ENCODE assay signal across 37 cellular contexts in the genomic region with DNA sequence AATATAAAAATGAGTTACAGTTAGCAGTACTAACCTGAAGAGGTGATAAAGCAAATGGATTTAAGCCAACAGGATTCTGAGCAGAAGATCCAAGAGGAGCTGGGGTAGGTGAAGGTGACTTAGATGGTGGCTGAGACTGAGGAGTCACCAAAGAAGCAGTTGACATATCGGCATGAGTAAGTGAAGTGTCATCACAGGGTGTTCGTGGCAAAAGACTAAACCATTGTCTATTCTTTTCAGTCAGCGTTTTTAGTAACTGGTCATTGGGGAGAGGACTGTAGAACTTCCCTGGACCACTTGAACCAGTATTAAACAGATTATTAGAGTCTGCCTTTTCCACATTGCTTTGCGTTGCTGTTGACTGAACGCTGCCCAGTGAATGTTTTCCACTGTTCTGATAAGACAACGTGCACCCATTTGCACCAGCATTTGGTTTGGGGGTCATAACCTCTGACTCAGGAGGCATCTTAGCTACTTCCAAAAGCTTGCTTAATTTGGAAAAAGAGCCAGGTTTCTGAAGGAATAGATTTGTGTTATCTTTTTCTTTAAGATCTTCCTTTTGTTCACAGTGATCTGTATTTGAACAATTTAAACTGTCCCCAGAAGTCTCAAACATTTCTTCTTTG.
DNase-seq lines count a peak whose midpoint lies in the region; ATAC-seq, FAIRE-seq and TF ChIP-seq lines count a peak whose summit lies in the region.
"Had no signal": no experiment of that assay in that cellular context is flagged by ENCODE, and none has a peak within 500 bp of the region (broad histone marks: within the 10 kb centered on the region; RNA-seq: fewer than 3 reads in every experiment).

No MANE protein-coding gene starts in this region.

- H2AK9ac ChIP-seq in IMR-90 (replicated peaks; ENCODE audit: low read depth, low read length, poor library complexity) = no peak overlapping the region

- H3K4me1 ChIP-seq in IMR-90 (ENCODE audit: control insufficient read depth, insufficient read depth, low read length) = no peaks in the 10 kb centered on the region
- no peaks in the 10 kb centered on the region for H3K4me1 ChIP-seq in astrocyte (ENCODE audit: insufficient read depth, low read length)
- H3K4me1 ChIP-seq: testis had no signal

- no peak overlapping the region for H3K27ac Mint-ChIP-seq in activated CD4-positive, alpha-beta T cell treated with anti-CD3 and anti-CD28 coated beads for 36 hours
- no peak overlapping the region for H3K27ac Mint-ChIP-seq in astrocyte (ENCODE audit: unreplicated experiment)
- H3K27ac Mint-ChIP-seq: activated CD4-positive, alpha-beta T cell treated with anti-CD3 and anti-CD28 coated beads, Interleukin-2, amount 10 ng/mL, durations not matched to agents 24 days and 14 days; activated naive CD4-positive, alpha-beta T cell treated with anti-CD3 and anti-CD28 coated beads, Interleukin-2, amount 10 ng/mL, durations not matched to agents 7 days and 5 days; GM23338; stimulated activated naive CD8-positive, alpha-beta T cell treated with anti-CD3 and anti-CD28 coated beads, Interleukin-15, Interleukin-2, amounts not matched to agents 100 ng/mL and 50 ng/mL, for 24 hours; T-helper 2 cell treated with Interferon-gamma antibody and Interleukin-4, amounts not matched to agents 5 μg/mL and 100 μg/mL, for 36 hours had no signal

- H3K79me2 ChIP-seq in astrocyte (ENCODE audit: insufficient read depth, low read length) = no peaks in the 10 kb centered on the region

- no peak for TF ChIP-seq RAD21 in IMR-90 (IDR thresholded peaks at IDR 0.05; ENCODE audit: low read length)

- H2AFZ ChIP-seq in IMR-90 (replicated peaks; ENCODE audit: low read length, poor library complexity) = no peak overlapping the region
- H2AFZ ChIP-seq in astrocyte (ENCODE audit: low read depth, low read length) = no peak overlapping the region
- H2AFZ ChIP-seq: GM23338, PC-9 had no signal

- 0 out of 2 replicates have a peak, but pooled peaks cover 4% of the 10 kb centered on the region for H3K9me1 ChIP-seq in IMR-90 (ENCODE audit: insufficient read depth, low read length)

- H3K18ac ChIP-seq in IMR-90 (ENCODE audit: low read depth, low read length) = no peak overlapping the region

- H3K9ac ChIP-seq in IMR-90 (ENCODE audit: low read depth, low read length) (no peak overlapping the region), astrocyte (ENCODE audit: low read length) (no peak overlapping the region)
- H3K9ac ChIP-seq: KMS-11 had no signal

- no peak overlapping the region for H3K23ac ChIP-seq in IMR-90 (ENCODE audit: low read depth, low read length)

- intact Hi-C loops in activated CD4-positive, alpha-beta T cell treated with anti-CD3 and anti-CD28 coated beads for 36 hours (cut with DNase I, micrococcal nuclease) = no loop called here
- intact Hi-C loops in IMR-90 (cut with micrococcal nuclease) = no loop called here

- peaks cover 3% of the 10 kb centered on the region for H3K36me3 Mint-ChIP-seq in activated CD4-positive, alpha-beta T cell treated with anti-CD3 and anti-CD28 coated beads for 36 hours (ENCODE audit: low read depth)
- peaks cover 10% of the 10 kb centered on the region for H3K36me3 Mint-ChIP-seq in astrocyte (ENCODE audit: low read depth, unreplicated experiment)
- H3K36me3 Mint-ChIP-seq: activated naive CD4-positive, alpha-beta T cell treated with anti-CD3 and anti-CD28 coated beads, Interleukin-2, amount 10 ng/mL, durations not matched to agents 7 days and 5 days had no signal

- no peak overlapping the region for H4K8ac ChIP-seq in IMR-90 (ENCODE audit: low read depth in 2 of 2, low read length in 2 of 2)

- H2BK5ac ChIP-seq in IMR-90 (ENCODE audit: low read depth, low read length, poor library complexity, severe bottlenecking) = no peak overlapping the region

- H3K4me3 ChIP-seq in IMR-90 (ENCODE audit: insufficient read depth, low read depth, low read length) (no peak overlapping the region), astrocyte (ENCODE audit: insufficient read depth, low read depth, low read length) (no peak overlapping the region)
- H3K4me3 ChIP-seq: GM23338, ovary, PC-9, testis had no signal

- in situ Hi-C loops in IMR-90 (cut with MboI; ENCODE audit: low sequenced_read_pairs) = no loop called here

- H3K36me3 ChIP-seq in IMR-90 (ENCODE audit: control insufficient read depth, insufficient read depth, low read length) (peaks cover 23% of the 10 kb centered on the region), astrocyte (ENCODE audit: insufficient read depth, low read length) (peaks cover 7% of the 10 kb centered on the region)
- H3K36me3 ChIP-seq: ovary had no signal

- H3K79me1 ChIP-seq in IMR-90 (ENCODE audit: low read depth in 1 of 2, low read length in 2 of 2) = no peaks in the 10 kb centered on the region

- H3K9me3 ChIP-seq in IMR-90 (ENCODE audit: control insufficient read depth, insufficient read depth, low read length) (no peaks in the 10 kb centered on the region), astrocyte (ENCODE audit: insufficient read depth, low read depth, low read length) (no peaks in the 10 kb centered on the region)
- H3K9me3 ChIP-seq: ovary, testis had no signal

- H2BK20ac ChIP-seq in IMR-90 (ENCODE audit: low read depth, low read length) = no peak overlapping the region

- no peak overlapping the region for H2BK120ac ChIP-seq in IMR-90 (ENCODE audit: low read depth, low read length)

- no peak overlapping the region for H3K4me2 ChIP-seq in IMR-90 (ENCODE audit: low read depth, low read length)
- H3K4me2 ChIP-seq in astrocyte (ENCODE audit: low read length) = no peak overlapping the region
- H3K4me2 ChIP-seq: GM23338, KMS-11, PC-9 had no signal

- H3K27me3 Mint-ChIP-seq in activated CD4-positive, alpha-beta T cell treated with anti-CD3 and anti-CD28 coated beads for 36 hours = no peaks in the 10 kb centered on the region
- H3K27me3 Mint-ChIP-seq in astrocyte (ENCODE audit: low read depth, unreplicated experiment) = no peaks in the 10 kb centered on the region
- H3K27me3 Mint-ChIP-seq: activated CD4-positive, alpha-beta T cell treated with anti-CD3 and anti-CD28 coated beads, Interleukin-2, amount 10 ng/mL, durations not matched to agents 24 days and 14 days; activated naive CD4-positive, alpha-beta T cell treated with anti-CD3 and anti-CD28 coated beads, Interleukin-2, amount 10 ng/mL, durations not matched to agents 7 days and 5 days; stimulated activated naive CD8-positive, alpha-beta T cell treated with anti-CD3 and anti-CD28 coated beads, Interleukin-15, Interleukin-2, amounts not matched to agents 100 ng/mL and 50 ng/mL, for 24 hours had no signal

- dilution Hi-C loops in IMR-90 (cut with HindIII; ENCODE audit: low sequenced_read_pairs, unreplicated experiment) = no loop called here

- no peak overlapping the region for H4K5ac ChIP-seq in IMR-90 (ENCODE audit: low read depth, low read length)

- no peaks in the 10 kb centered on the region for H3K9me3 Mint-ChIP-seq in activated CD4-positive, alpha-beta T cell treated with anti-CD3 and anti-CD28 coated beads for 36 hours (ENCODE audit: low read depth)
- H3K9me3 Mint-ChIP-seq in astrocyte (ENCODE audit: unreplicated experiment) = no peaks in the 10 kb centered on the region
- H3K9me3 Mint-ChIP-seq: activated CD4-positive, alpha-beta T cell treated with anti-CD3 and anti-CD28 coated beads, Interleukin-2, amount 10 ng/mL, durations not matched to agents 24 days and 14 days; activated naive CD4-positive, alpha-beta T cell treated with anti-CD3 and anti-CD28 coated beads, Interleukin-2, amount 10 ng/mL, durations not matched to agents 7 days and 5 days; GM23338; neural crest cell; stimulated activated naive CD8-positive, alpha-beta T cell treated with anti-CD3 and anti-CD28 coated beads, Interleukin-15, Interleukin-2, amounts not matched to agents 100 ng/mL and 50 ng/mL, for 24 hours; T-helper 2 cell treated with Interferon-gamma antibody and Interleukin-4, amounts not matched to agents 5 μg/mL and 100 μg/mL, for 36 hours had no signal

- FAIRE-seq in astrocyte (lab: Jason Lieb, UNC) = peak; percentile 29
- FAIRE-seq: GM18507, GM19239, HTR-8/SVneo had no signal

- H3K14ac ChIP-seq in IMR-90 (replicated peaks; ENCODE audit: low read depth, low read length) = no peak overlapping the region

- no TSS peak for BruUV-seq in IMR-90 (replicated peaks; lab: Mats Ljungman, UMichigan)

- CTCF ChIA-PET in activated CD4-positive, alpha-beta T cell treated with anti-CD3 and anti-CD28 coated beads for 36 hours (lab: Charles Lee) = interaction anchor here (0.6 to 1.5 kb wide), 2 partner anchors 10 to 449 kb away, joined by 3 read pairs; no protein-coding TSS in a partner anchor
- CTCF ChIA-PET in IMR-90 (lab: Yijun Ruan, JAX) = interaction anchor here (1.1 kb wide), 1 partner anchor 10 kb away, joined by 3 read pairs; no protein-coding TSS in a partner anchor
- CTCF ChIA-PET in RWPE1 (lab: Yijun Ruan, JAX) = no interaction called here

- no peak for TF ChIP-seq POLR2A in IMR-90 (IDR thresholded peaks at IDR 0.05; ENCODE audit: low read depth, low read length)

- no peak overlapping the region for H3K4me3 Mint-ChIP-seq in activated CD4-positive, alpha-beta T cell treated with anti-CD3 and anti-CD28 coated beads for 36 hours
- H3K4me3 Mint-ChIP-seq in astrocyte (ENCODE audit: unreplicated experiment) = no peak overlapping the region
- H3K4me3 Mint-ChIP-seq: activated CD4-positive, alpha-beta T cell treated with anti-CD3 and anti-CD28 coated beads, Interleukin-2, amount 10 ng/mL, durations not matched to agents 24 days and 14 days; activated naive CD4-positive, alpha-beta T cell treated with anti-CD3 and anti-CD28 coated beads, Interleukin-2, amount 10 ng/mL, durations not matched to agents 7 days and 5 days; CD14-positive monocyte; GM23338; neural crest cell; stimulated activated naive CD8-positive, alpha-beta T cell treated with anti-CD3 and anti-CD28 coated beads, Interleukin-15, Interleukin-2, amounts not matched to agents 100 ng/mL and 50 ng/mL, for 24 hours; T-helper 2 cell treated with Interferon-gamma antibody and Interleukin-4, amounts not matched to agents 5 μg/mL and 100 μg/mL, for 36 hours had no signal

- no peak overlapping the region for H3K56ac ChIP-seq in IMR-90 (ENCODE audit: extremely low read depth, insufficient read depth, low read length)

- H3K4me1 Mint-ChIP-seq in activated CD4-positive, alpha-beta T cell treated with anti-CD3 and anti-CD28 coated beads for 36 hours = no peaks in the 10 kb centered on the region
- H3K4me1 Mint-ChIP-seq in astrocyte (ENCODE audit: low read depth, unreplicated experiment) = peaks cover 2% of the 10 kb centered on the region
- H3K4me1 Mint-ChIP-seq: activated CD4-positive, alpha-beta T cell treated with anti-CD3 and anti-CD28 coated beads, Interleukin-2, amount 10 ng/mL, durations not matched to agents 24 days and 14 days; activated naive CD4-positive, alpha-beta T cell treated with anti-CD3 and anti-CD28 coated beads, Interleukin-2, amount 10 ng/mL, durations not matched to agents 7 days and 5 days; CD14-positive monocyte; GM23338; neural crest cell had no signal

- POLR2A ChIA-PET in activated CD4-positive, alpha-beta T cell treated with anti-CD3 and anti-CD28 coated beads for 36 hours (lab: Charles Lee) = no interaction called here
- POLR2A ChIA-PET in IMR-90 (lab: Charles Lee; ENCODE audit: unreplicated experiment) (no interaction called here), RWPE1 (lab: Yijun Ruan, JAX; ENCODE audit: low non-redundant PET) (no interaction called here)

- H4K91ac ChIP-seq in IMR-90 (ENCODE audit: insufficient read depth, low read depth, low read length) = no peak overlapping the region

- peak; percentile 5 for DNase-seq in activated CD4-positive, alpha-beta T cell treated with anti-CD3 and anti-CD28 coated beads for 36 hours
- DNase-seq in activated CD4-positive, alpha-beta T cell treated with anti-CD3 and anti-CD28 coated beads for 4 hours = no peak
- DNase-seq in IMR-90 (peak; percentile 5), astrocyte (ENCODE audit: low read depth) (no peak), kidney tubule cell (ENCODE audit: low spot score) (peak; percentile 40), activated gamma-delta T cell (lab: John Stamatoyannopoulos, UW) (no peak), putamen (ENCODE audit: low spot score) (no peak), RWPE1 (ENCODE audit: low spot score) (no peak)
- DNase-seq: activated CD4-positive, alpha-beta T cell treated with anti-CD3 and anti-CD28 coated beads, Interleukin-2, amount 10 ng/mL, durations not matched to agents 24 days and 14 days; activated naive CD4-positive, alpha-beta T cell treated with anti-CD3 and anti-CD28 coated beads, Interleukin-2, amount 10 ng/mL, durations not matched to agents 7 days and 5 days; activated T-cell treated with anti-CD3 and anti-CD28 coated beads, Interleukin-2, amount 50 U/mL, for 48 hours; amniotic stem cell; brain microvascular endothelial cell; mesenchymal stem cell; NCI-H1417 treated with DMSO at 0.1 percent for 48 hours; NCI-H2029 treated with DMSO at 0.1 percent for 48 hours; NCI-H2227 treated with DMSO at 0.1 percent for 48 hours; NCI-H526 treated with DMSO at 0.1 percent for 48 hours; NK-92 treated with Interleukin-12 subunit alpha and Interleukin-12 subunit beta, amount 100 ng/mL, for 24 hours; ovary; PC-9; retina; stimulated activated CD4-positive, alpha-beta T cell treated with anti-CD3 and anti-CD28 coated beads, Interleukin-1b, Interleukin-23, amount 100 ng/mL, for 48 hours; testis had no signal

- H3K27ac ChIP-seq in IMR-90 (ENCODE audit: insufficient read depth, low read length) (no peak overlapping the region), astrocyte (ENCODE audit: low read depth, low read length) (no peak overlapping the region), RWPE1 (no peak overlapping the region)
- H3K27ac ChIP-seq: 22Rv1, brain microvascular endothelial cell, epithelial cell of prostate, KMS-11, ovary, PC-9, testis, VCaP had no signal

- TF ChIP-seq CTCF in IMR-90 (conservative IDR thresholded peaks at IDR 0.05; ENCODE audit: low read depth, low read length) = no peak
- TF ChIP-seq CTCF in astrocyte (IDR thresholded peaks at IDR 0.05; ENCODE audit: insufficient read depth, low read depth, low read length) = no peak
- TF ChIP-seq CTCF in RWPE1 (conservative IDR thresholded peaks at IDR 0.05; ENCODE audit: low read depth) = no peak

- H4K20me1 ChIP-seq in IMR-90 (ENCODE audit: insufficient read depth, low read length) = no peaks in the 10 kb centered on the region
- H4K20me1 ChIP-seq in astrocyte (ENCODE audit: insufficient read depth, low read length) = peaks cover 6% of the 10 kb centered on the region

- no peak overlapping the region for H2BK15ac ChIP-seq in IMR-90 (ENCODE audit: low read depth, low read length)

- ATAC-seq in activated CD4-positive, alpha-beta T cell treated with anti-CD3 and anti-CD28 coated beads for 36 hours = peak; percentile 30
- ATAC-seq in IMR-90 (ENCODE audit: low read depth) = no peak
- ATAC-seq: GM23338, left lobe of liver had no signal

- H3K4ac ChIP-seq in IMR-90 (ENCODE audit: low read depth, low read length) = no peak overlapping the region

- 80% methylated on average over 4 of the region's 6 CpGs; no CpG with 5 or more reads in 1 of the 2 experiments for WGBS in IMR-90 (ENCODE audit: extremely low coverage in 2 of 2, insufficient read length in 1 of 2), 2 experiments

- no peaks in the 10 kb centered on the region for H3K27me3 ChIP-seq in IMR-90 (ENCODE audit: control insufficient read depth, insufficient read depth, low read length)
- H3K27me3 ChIP-seq in astrocyte (ENCODE audit: insufficient read depth, low read length) = no peaks in the 10 kb centered on the region
- H3K27me3 ChIP-seq: brain microvascular endothelial cell, ovary, testis had no signal

- H2AK5ac ChIP-seq in IMR-90 (ENCODE audit: low read depth, low read length) = no peak overlapping the region

Comparison
In these comparisons a context has a peak if more than half of its experiments do, and no peak if none do; other contexts are left out.
1. DNase-seq: peak in activated CD4-positive, alpha-beta T cell treated with anti-CD3 and anti-CD28 coated beads for 36 hours (single experiment), IMR-90 (single experiment) and kidney tubule cell (single experiment); none in activated CD4-positive, alpha-beta T cell treated with anti-CD3 and anti-CD28 coated beads for 4 hours (0 of 2), astrocyte (single experiment), activated gamma-delta T cell (single experiment), putamen (single experiment) and RWPE1 (single experiment).